14 cellular contexts compared by ENCODE assay signal in genomic region chr9:109417054-109417453, GRCh38.
DNase-seq lines count a peak whose midpoint lies in the region; ATAC-seq and TF ChIP-seq lines count a peak whose summit lies in the region.
"Had no signal": no experiment of that assay in that cellular context is flagged by ENCODE, and none has a peak within 500 bp of the region (broad histone marks: within the 10 kb centered on the region; RNA-seq: fewer than 3 reads in every experiment).

No MANE protein-coding gene starts in this region.

- H3K27me3 ChIP-seq in heart left ventricle (no peaks in the 10 kb centered on the region), esophagus muscularis mucosa (no peaks in the 10 kb centered on the region), suprapubic skin (no peaks in the 10 kb centered on the region)

- ATAC-seq in heart left ventricle (peak; percentile 39 to 72 (median 55)), Right ventricle myocardium inferior (no peak), HG02852 (IDR thresholded peaks at IDR 0.05; ENCODE audit: unreplicated experiment) (no peak)
- ATAC-seq: activated CD4-positive, CD25-positive, alpha-beta regulatory T cell treated with anti-CD3 and anti-CD28 coated beads, Interleukin-2, amount 50 U/mL, for 24 hours had no signal

- H3K4me1 Mint-ChIP-seq in MCF 10A (ENCODE audit: insufficient read depth, unreplicated experiment), result no peaks in the 10 kb centered on the region

- CTCF ChIA-PET in MCF 10A (lab: Yijun Ruan, JAX), result no interaction called here

- no peak for TF ChIP-seq POLR2A in heart left ventricle (IDR thresholded peaks at IDR 0.05)
- no peak for TF ChIP-seq POLR2A in esophagus muscularis mucosa (IDR thresholded peaks at IDR 0.05; ENCODE audit: low read depth)
- no peak for TF ChIP-seq POLR2A in suprapubic skin (IDR thresholded peaks at IDR 0.05)

- no peak for DNase-seq in heart left ventricle
- DNase-seq in Right ventricle myocardium inferior (ENCODE audit: missing footprints), result no peak
- DNase-seq in NOMO-1 treated with dmso at 0.1 percent for 144 hours (lab: John Stamatoyannopoulos, UW; ENCODE audit: unreplicated experiment), result peak; percentile 33
- no peak for DNase-seq in esophagus muscularis mucosa (ENCODE audit: extremely low spot score)
- DNase-seq in suprapubic skin (ENCODE audit: low spot score in 2 of 2), result no peak
- DNase-seq in MCF 10A (ENCODE audit: unreplicated experiment), result no peak
- no peak for DNase-seq in cerebellar nuclear complex (lab: John Stamatoyannopoulos, UW)
- DNase-seq: activated effector memory CD4-positive, alpha-beta T cell treated with anti-CD3 and anti-CD28 coated beads, Interleukin-2, amount 50 U/mL, for 16 hours; DMS79; HCEC 1CT; mesendoderm; NCI-H187 had no signal

- 61 to 86% (median 70%) methylated on average over 8 of the region's 8 CpGs for WGBS in heart left ventricle, 4 donors
- 58% methylated on average over 8 of the region's 8 CpGs for WGBS in esophagus muscularis mucosa
- WGBS in suprapubic skin, result 50% methylated on average over 8 of the region's 8 CpGs

- intact Hi-C loops in heart left ventricle (cut with DNase I), result no loop called here
- intact Hi-C loops in Right ventricle myocardium inferior (cut with DNase I), result no loop called here
- intact Hi-C loops in esophagus muscularis mucosa (cut with DNase I), result no loop called here
- intact Hi-C loops in MCF 10A (cut with micrococcal nuclease), result no loop called here

- H3K36me3 Mint-ChIP-seq in MCF 10A (ENCODE audit: insufficient read depth, unreplicated experiment), result peaks cover 54% of the 10 kb centered on the region

- H3K27ac ChIP-seq in heart left ventricle, result peak overlapping the region; percentile 53 to 90 (median 82)
- peak overlapping the region; percentile 22 to 55 (median 30) for H3K27ac ChIP-seq in esophagus muscularis mucosa (replicated peaks in 1 of 4)
- H3K27ac ChIP-seq in suprapubic skin, result peak overlapping the region; percentile 60

- H3K4me3 ChIP-seq in heart left ventricle (peak overlapping the region in 6 of 12 donors; percentile 8 to 49 (median 16)), esophagus muscularis mucosa (peak overlapping the region in 1 of 4 donors; percentile 14), suprapubic skin (no peak overlapping the region)

- no peaks in the 10 kb centered on the region for H3K9me3 Mint-ChIP-seq in MCF 10A (ENCODE audit: unreplicated experiment)

- BruUV-seq in MCF 10A (replicated peaks; lab: Mats Ljungman, UMichigan), result no TSS peak

- peaks cover 0 to 56% (median 6%) of the 10 kb centered on the region in 12 donors for H3K4me1 ChIP-seq in heart left ventricle
- H3K4me1 ChIP-seq in esophagus muscularis mucosa, result peaks cover 0 to 14% (median 12%) of the 10 kb centered on the region in 4 donors
- H3K4me1 ChIP-seq in suprapubic skin, result peaks cover 4% of the 10 kb centered on the region

- POLR2A ChIA-PET in MCF 10A (lab: Yijun Ruan, JAX), result no interaction called here

- no peak for TF ChIP-seq EP300 in esophagus muscularis mucosa (IDR thresholded peaks at IDR 0.05)
- TF ChIP-seq EP300 in suprapubic skin (IDR thresholded peaks at IDR 0.05), result no peak

- H3K27me3 Mint-ChIP-seq in MCF 10A (ENCODE audit: insufficient read depth, unreplicated experiment), result no peaks in the 10 kb centered on the region

- TF ChIP-seq CTCF in heart left ventricle (IDR thresholded peaks at IDR 0.05), result no peak
- no peak for TF ChIP-seq CTCF in esophagus muscularis mucosa (IDR thresholded peaks at IDR 0.05)
- no peak for TF ChIP-seq CTCF in suprapubic skin (IDR thresholded peaks at IDR 0.05)
- no peak for TF ChIP-seq CTCF in MCF 10A (IDR thresholded peaks at IDR 0.05; ENCODE audit: unreplicated experiment)

- no peak overlapping the region for H3K4me3 Mint-ChIP-seq in MCF 10A (ENCODE audit: unreplicated experiment)

- H3K9me3 ChIP-seq in heart left ventricle (no peaks in the 10 kb centered on the region), esophagus muscularis mucosa (no peaks in the 10 kb centered on the region), suprapubic skin (no peaks in the 10 kb centered on the region)

- no peak overlapping the region for H3K27ac Mint-ChIP-seq in MCF 10A (ENCODE audit: low read depth, unreplicated experiment)

- H3K36me3 ChIP-seq in heart left ventricle, result peaks cover 0 to 11% (median 0%) of the 10 kb centered on the region in 9 donors
- peaks cover 0 to 5% (median 0%) of the 10 kb centered on the region in 4 donors for H3K36me3 ChIP-seq in esophagus muscularis mucosa
- H3K36me3 ChIP-seq in suprapubic skin, result peaks cover 40% of the 10 kb centered on the region

Comparison
In these comparisons a context has a peak if more than half of its experiments do, and no peak if none do; other contexts are left out.
1. ATAC-seq: peak in heart left ventricle (4 of 4); none in Right ventricle myocardium inferior (single experiment) and HG02852 (single experiment).
2. H3K27ac ChIP-seq: peak in every context shown above with its lines; median percentile 82 in heart left ventricle; 60 in suprapubic skin; 30 in esophagus muscularis mucosa.